Comparison of ENCODE assay signal across 6 cellular contexts in genomic region chr19:52896431-52897148, GRCh38. TPM values are rescaled to one million over a fixed set of nuclear protein-coding genes. Genes with fewer than 3 reads are reported as not detected.
DNase-seq lines count a peak whose midpoint lies in the region; ATAC-seq and TF ChIP-seq lines count a peak whose summit lies in the region.

No MANE protein-coding gene starts in this region.

- peak overlapping the region; percentile 97 for H3K27ac ChIP-seq in iPS-18a (ENCODE audit: low read length)

- H3K9ac ChIP-seq in iPS-18a (ENCODE audit: low read length): peak overlapping the region; percentile 96

- TF ChIP-seq CTCF in type B pancreatic cell (conservative IDR thresholded peaks at IDR 0.05): no peak

- peaks cover 9% of the 10 kb centered on the region for H3K36me3 ChIP-seq in iPS-18a (ENCODE audit: control insufficient read depth, low read depth, low read length)

- no peaks in the 10 kb centered on the region for H3K27me3 Mint-ChIP-seq in activated T-cell treated with anti-CD3 and anti-CD28 coated beads, Interleukin-2, amount 50 U/mL, for 24 hours
- H3K27me3 Mint-ChIP-seq in T-cell: no peaks in the 10 kb centered on the region
- H3K27me3 Mint-ChIP-seq in type B pancreatic cell: no peaks in the 10 kb centered on the region

- peak overlapping the region; percentile 87 for H3K4me3 Mint-ChIP-seq in activated T-cell treated with anti-CD3 and anti-CD28 coated beads, Interleukin-2, amount 50 U/mL, for 24 hours
- H3K4me3 Mint-ChIP-seq in T-cell (peak overlapping the region; percentile 88 to 90 (median 89)), type B pancreatic cell (peak overlapping the region; percentile 95)

- no peaks in the 10 kb centered on the region for H3K27me3 ChIP-seq in iPS-18a (ENCODE audit: control insufficient read depth, insufficient read depth, low read length)

- DNase-seq in activated T-cell treated with anti-CD3 and anti-CD28 coated beads, Interleukin-2, amount 50 U/mL, for 24 hours: no peak
- no peak for DNase-seq in activated T-cell treated with anti-CD3 and anti-CD28 coated beads, Interleukin-2, amount 50 U/mL, for 48 hours
- DNase-seq in T-cell (peak in 1 of 34 experiments; percentile 6), type B pancreatic cell (ENCODE audit: extremely low spot score, unreplicated experiment) (no peak), DMS153 treated with DMSO at 0.1 percent for 48 hours (lab: John Stamatoyannopoulos, UW; ENCODE audit: unreplicated experiment) (no peak)

- H3K27ac Mint-ChIP-seq in activated T-cell treated with anti-CD3 and anti-CD28 coated beads, Interleukin-2, amount 50 U/mL, for 24 hours: peak overlapping the region; percentile 92
- H3K27ac Mint-ChIP-seq in T-cell: peak overlapping the region; percentile 31 to 91
- H3K27ac Mint-ChIP-seq in type B pancreatic cell: peak overlapping the region; percentile 98

- peak overlapping the region; percentile 98 for H3K4me3 ChIP-seq in iPS-18a (ENCODE audit: low read length)

- H3K4me1 Mint-ChIP-seq in activated T-cell treated with anti-CD3 and anti-CD28 coated beads, Interleukin-2, amount 50 U/mL, for 24 hours (ENCODE audit: low read depth): peaks cover 19% of the 10 kb centered on the region
- H3K4me1 Mint-ChIP-seq in T-cell (peaks cover 18 to 32% (median 23%) of the 10 kb centered on the region in 3 donors), type B pancreatic cell (ENCODE audit: unreplicated experiment) (peaks cover 23% of the 10 kb centered on the region)

- CTCF ChIA-PET in T-cell (lab: Charles Lee): no interaction called here

- no peak for ATAC-seq in T-cell (replicated peaks in 1 of 4)

- peaks cover 62% of the 10 kb centered on the region for H3K36me3 Mint-ChIP-seq in activated T-cell treated with anti-CD3 and anti-CD28 coated beads, Interleukin-2, amount 50 U/mL, for 24 hours (ENCODE audit: low read depth)
- peaks cover 31% of the 10 kb centered on the region for H3K36me3 Mint-ChIP-seq in T-cell
- H3K36me3 Mint-ChIP-seq in type B pancreatic cell: peaks cover 16% of the 10 kb centered on the region

- POLR2A ChIA-PET in T-cell (lab: Charles Lee): no interaction called here

- no peaks in the 10 kb centered on the region for H3K9me3 ChIP-seq in iPS-18a (ENCODE audit: control insufficient read depth, low read depth, low read length)

- H3K9me3 Mint-ChIP-seq in activated T-cell treated with anti-CD3 and anti-CD28 coated beads, Interleukin-2, amount 50 U/mL, for 24 hours: peaks cover 12% of the 10 kb centered on the region
- H3K9me3 Mint-ChIP-seq in T-cell (peaks cover 0 to 4% (median 2%) of the 10 kb centered on the region in 3 donors), type B pancreatic cell (peaks cover 5% of the 10 kb centered on the region)

- H3K4me1 ChIP-seq in iPS-18a (ENCODE audit: control insufficient read depth, low read depth, low read length): peaks cover 9% of the 10 kb centered on the region

RNA-seq across cellular contexts. Expression of gene ZNF320, which starts 0.8 kb away (rescaled TPM):
- total RNA-seq in T-cell (10 to 100 TPM in 2 of 5 donors, 1 to 10 TPM in 3; 9.1 to 20.5 (median 9.7) TPM), type B pancreatic cell (ENCODE audit: low replicate concordance) (30.4 and 33.5 TPM in 2 replicates)

RNA-seq across cellular contexts. Expression of gene ZNF888, which starts 26.6 kb away (rescaled TPM):
- total RNA-seq in T-cell (1 to 10 TPM; 2.7 to 5.6 (median 4.5) TPM), type B pancreatic cell (ENCODE audit: low replicate concordance) (8.9 and 12.5 TPM in 2 replicates)

RNA-seq across cellular contexts. Expression of gene ZNF468, which starts 39.2 kb away (rescaled TPM):
- total RNA-seq in T-cell (10 to 100 TPM; 14.5 to 23.6 (median 18.3) TPM), type B pancreatic cell (ENCODE audit: low replicate concordance) (32.4 and 45.1 TPM in 2 replicates)
